16 cellular contexts compared by ENCODE assay signal in the genomic region with DNA sequence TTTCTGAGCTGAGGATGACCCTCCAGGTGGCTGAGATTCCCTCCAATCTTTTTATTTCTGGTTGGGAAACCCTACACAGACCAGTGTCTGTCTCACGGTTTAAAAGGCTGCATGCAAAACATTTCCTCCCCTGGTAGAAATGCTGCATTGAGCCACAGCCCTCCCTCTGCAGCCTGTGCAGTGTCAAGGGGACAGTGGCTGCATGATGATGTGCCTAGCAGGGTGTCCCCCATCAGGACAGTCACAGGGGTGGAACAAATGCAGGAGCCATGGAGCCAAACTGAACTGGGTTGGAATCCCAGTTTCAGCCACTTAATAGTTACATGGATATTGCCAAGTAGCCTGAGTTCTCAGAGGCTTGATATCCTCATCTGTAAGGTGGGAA.
"Had no signal": no experiment of that assay in that cellular context is flagged by ENCODE, and none has a peak within 500 bp of the region (broad histone marks: within the 10 kb centered on the region; RNA-seq: fewer than 3 reads in every experiment).

No MANE protein-coding gene starts in this region.

- DNase-seq: activated CD4-positive, alpha-beta T cell treated with anti-CD3 and anti-CD28 coated beads, Interleukin-2, amount 50 U/mL, for 1 hour; activated naive CD4-positive, alpha-beta T cell treated with anti-CD3 and anti-CD28 coated beads, Interleukin-2, amount 10 ng/mL, durations not matched to agents 7 days and 5 days; activated T-cell treated with anti-CD3 and anti-CD28 coated beads for 4 hours; body of pancreas; cerebellar nuclear complex; head of caudate nucleus; left lung; midbrain; naive B cell; psoas muscle; SHP77 treated with DMSO at 0.1 percent for 48 hours; stomach; transverse colon had no signal

- H3K4me3 ChIP-seq: body of pancreas, left lung, psoas muscle, skin epidermis, stomach, transverse colon had no signal

- H3K27ac ChIP-seq: body of pancreas, psoas muscle, skin epidermis, transverse colon had no signal

- H3K4me1 ChIP-seq: body of pancreas had no signal

- H3K27me3 ChIP-seq: body of pancreas, left lung, stomach, transverse colon had no signal

- ATAC-seq: activated T-helper 17 cell treated with anti-CD3 and anti-CD28 coated beads, Interleukin-2, amount 50 U/mL, for 72 hours; body of pancreas; esophagus mucosa; psoas muscle had no signal

- H3K36me3 ChIP-seq: left lung, transverse colon had no signal

- H3K9me3 ChIP-seq: body of pancreas, left lung, psoas muscle, stomach, transverse colon had no signal
